In genomic region chr1:150893336-150893913, GRCh38 we compare ENCODE assay signal across 2 cellular contexts.
TF ChIP-seq lines count a peak whose summit lies in the region.

No MANE protein-coding gene starts in this region.

TF ChIP-seq in HEK293, 187 proteins besides CTCF, POLR2A, EP300 and RAD21:
- TF ChIP-seq YY1 (tag by site-specific recombination; IDR thresholded peaks at IDR 0.05) (no peak), REST (tag by site-specific recombination; IDR thresholded peaks at IDR 0.05) (no peak), PRDM1 (tag by site-specific recombination; IDR thresholded peaks at IDR 0.05) (no peak), ZNF155 (tag by site-specific recombination; IDR thresholded peaks at IDR 0.05) (no peak), SP7 (tag by site-specific recombination; IDR thresholded peaks at IDR 0.05) (no peak), ZNF121 (tag by site-specific recombination; IDR thresholded peaks at IDR 0.05) (peak; percentile 73)
- TF ChIP-seq, protein P1, sequence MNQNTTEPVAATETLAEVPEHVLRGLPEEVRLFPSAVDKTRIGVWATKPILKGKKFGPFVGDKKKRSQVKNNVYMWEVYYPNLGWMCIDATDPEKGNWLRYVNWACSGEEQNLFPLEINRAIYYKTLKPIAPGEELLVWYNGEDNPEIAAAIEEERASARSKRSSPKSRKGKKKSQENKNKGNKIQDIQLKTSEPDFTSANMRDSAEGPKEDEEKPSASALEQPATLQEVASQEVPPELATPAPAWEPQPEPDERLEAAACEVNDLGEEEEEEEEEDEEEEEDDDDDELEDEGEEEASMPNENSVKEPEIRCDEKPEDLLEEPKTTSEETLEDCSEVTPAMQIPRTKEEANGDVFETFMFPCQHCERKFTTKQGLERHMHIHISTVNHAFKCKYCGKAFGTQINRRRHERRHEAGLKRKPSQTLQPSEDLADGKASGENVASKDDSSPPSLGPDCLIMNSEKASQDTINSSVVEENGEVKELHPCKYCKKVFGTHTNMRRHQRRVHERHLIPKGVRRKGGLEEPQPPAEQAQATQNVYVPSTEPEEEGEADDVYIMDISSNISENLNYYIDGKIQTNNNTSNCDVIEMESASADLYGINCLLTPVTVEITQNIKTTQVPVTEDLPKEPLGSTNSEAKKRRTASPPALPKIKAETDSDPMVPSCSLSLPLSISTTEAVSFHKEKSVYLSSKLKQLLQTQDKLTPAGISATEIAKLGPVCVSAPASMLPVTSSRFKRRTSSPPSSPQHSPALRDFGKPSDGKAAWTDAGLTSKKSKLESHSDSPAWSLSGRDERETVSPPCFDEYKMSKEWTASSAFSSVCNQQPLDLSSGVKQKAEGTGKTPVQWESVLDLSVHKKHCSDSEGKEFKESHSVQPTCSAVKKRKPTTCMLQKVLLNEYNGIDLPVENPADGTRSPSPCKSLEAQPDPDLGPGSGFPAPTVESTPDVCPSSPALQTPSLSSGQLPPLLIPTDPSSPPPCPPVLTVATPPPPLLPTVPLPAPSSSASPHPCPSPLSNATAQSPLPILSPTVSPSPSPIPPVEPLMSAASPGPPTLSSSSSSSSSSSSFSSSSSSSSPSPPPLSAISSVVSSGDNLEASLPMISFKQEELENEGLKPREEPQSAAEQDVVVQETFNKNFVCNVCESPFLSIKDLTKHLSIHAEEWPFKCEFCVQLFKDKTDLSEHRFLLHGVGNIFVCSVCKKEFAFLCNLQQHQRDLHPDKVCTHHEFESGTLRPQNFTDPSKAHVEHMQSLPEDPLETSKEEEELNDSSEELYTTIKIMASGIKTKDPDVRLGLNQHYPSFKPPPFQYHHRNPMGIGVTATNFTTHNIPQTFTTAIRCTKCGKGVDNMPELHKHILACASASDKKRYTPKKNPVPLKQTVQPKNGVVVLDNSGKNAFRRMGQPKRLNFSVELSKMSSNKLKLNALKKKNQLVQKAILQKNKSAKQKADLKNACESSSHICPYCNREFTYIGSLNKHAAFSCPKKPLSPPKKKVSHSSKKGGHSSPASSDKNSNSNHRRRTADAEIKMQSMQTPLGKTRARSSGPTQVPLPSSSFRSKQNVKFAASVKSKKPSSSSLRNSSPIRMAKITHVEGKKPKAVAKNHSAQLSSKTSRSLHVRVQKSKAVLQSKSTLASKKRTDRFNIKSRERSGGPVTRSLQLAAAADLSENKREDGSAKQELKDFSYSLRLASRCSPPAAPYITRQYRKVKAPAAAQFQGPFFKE (tag by site-specific recombination; IDR thresholded peaks at IDR 0.05; ENCODE audit: borderline replicate concordance), result no peak

TF ChIP-seq in K562, 482 proteins besides CTCF, POLR2A, EP300 and RAD21:
- TF ChIP-seq RNF2 (IDR thresholded peaks at IDR 0.05), result no peak
- TF ChIP-seq, protein P2, sequence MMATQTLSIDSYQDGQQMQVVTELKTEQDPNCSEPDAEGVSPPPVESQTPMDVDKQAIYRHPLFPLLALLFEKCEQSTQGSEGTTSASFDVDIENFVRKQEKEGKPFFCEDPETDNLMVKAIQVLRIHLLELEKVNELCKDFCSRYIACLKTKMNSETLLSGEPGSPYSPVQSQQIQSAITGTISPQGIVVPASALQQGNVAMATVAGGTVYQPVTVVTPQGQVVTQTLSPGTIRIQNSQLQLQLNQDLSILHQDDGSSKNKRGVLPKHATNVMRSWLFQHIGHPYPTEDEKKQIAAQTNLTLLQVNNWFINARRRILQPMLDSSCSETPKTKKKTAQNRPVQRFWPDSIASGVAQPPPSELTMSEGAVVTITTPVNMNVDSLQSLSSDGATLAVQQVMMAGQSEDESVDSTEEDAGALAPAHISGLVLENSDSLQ (IDR thresholded peaks at IDR 0.05), result peak; percentile 38
- no peak for TF ChIP-seq PHTF2 (CRISPR knock-in tag; IDR thresholded peaks at IDR 0.05)
- TF ChIP-seq REST (CRISPR knock-in tag; IDR thresholded peaks at IDR 0.05; ENCODE audit: low read depth), result no peak
- TF ChIP-seq ZNF830 (CRISPR knock-in tag; IDR thresholded peaks at IDR 0.05), result no peak
- TF ChIP-seq ESRRA (IDR thresholded peaks at IDR 0.05; ENCODE audit: borderline replicate concordance, low read depth), result 0 out of 2 replicates have a peak, but pooled peaks have one; percentile 24
- TF ChIP-seq CREBBP (IDR thresholded peaks at IDR 0.05; ENCODE audit: low read depth, low read length), result no peak
- TF ChIP-seq L3MBTL2 (IDR thresholded peaks at IDR 0.05), result no peak
- peak; percentile 72; the same call in 1 of the 2 replicates for TF ChIP-seq ZNF121 (CRISPR knock-in tag; conservative IDR thresholded peaks at IDR 0.05)
- no peak for TF ChIP-seq YY1 (IDR thresholded peaks at IDR 0.05; ENCODE audit: borderline replicate concordance in 1 of 3, control insufficient read depth in 1 of 3, extremely low read depth in 1 of 3, insufficient read depth in 3 of 3, insufficient read length in 1 of 3, insufficient replicate concordance in 2 of 3, low read depth in 1 of 3, low read length in 2 of 3)
- TF ChIP-seq GTF2A2 (tag; IDR thresholded peaks at IDR 0.05), result no peak
- TF ChIP-seq, protein P3, sequence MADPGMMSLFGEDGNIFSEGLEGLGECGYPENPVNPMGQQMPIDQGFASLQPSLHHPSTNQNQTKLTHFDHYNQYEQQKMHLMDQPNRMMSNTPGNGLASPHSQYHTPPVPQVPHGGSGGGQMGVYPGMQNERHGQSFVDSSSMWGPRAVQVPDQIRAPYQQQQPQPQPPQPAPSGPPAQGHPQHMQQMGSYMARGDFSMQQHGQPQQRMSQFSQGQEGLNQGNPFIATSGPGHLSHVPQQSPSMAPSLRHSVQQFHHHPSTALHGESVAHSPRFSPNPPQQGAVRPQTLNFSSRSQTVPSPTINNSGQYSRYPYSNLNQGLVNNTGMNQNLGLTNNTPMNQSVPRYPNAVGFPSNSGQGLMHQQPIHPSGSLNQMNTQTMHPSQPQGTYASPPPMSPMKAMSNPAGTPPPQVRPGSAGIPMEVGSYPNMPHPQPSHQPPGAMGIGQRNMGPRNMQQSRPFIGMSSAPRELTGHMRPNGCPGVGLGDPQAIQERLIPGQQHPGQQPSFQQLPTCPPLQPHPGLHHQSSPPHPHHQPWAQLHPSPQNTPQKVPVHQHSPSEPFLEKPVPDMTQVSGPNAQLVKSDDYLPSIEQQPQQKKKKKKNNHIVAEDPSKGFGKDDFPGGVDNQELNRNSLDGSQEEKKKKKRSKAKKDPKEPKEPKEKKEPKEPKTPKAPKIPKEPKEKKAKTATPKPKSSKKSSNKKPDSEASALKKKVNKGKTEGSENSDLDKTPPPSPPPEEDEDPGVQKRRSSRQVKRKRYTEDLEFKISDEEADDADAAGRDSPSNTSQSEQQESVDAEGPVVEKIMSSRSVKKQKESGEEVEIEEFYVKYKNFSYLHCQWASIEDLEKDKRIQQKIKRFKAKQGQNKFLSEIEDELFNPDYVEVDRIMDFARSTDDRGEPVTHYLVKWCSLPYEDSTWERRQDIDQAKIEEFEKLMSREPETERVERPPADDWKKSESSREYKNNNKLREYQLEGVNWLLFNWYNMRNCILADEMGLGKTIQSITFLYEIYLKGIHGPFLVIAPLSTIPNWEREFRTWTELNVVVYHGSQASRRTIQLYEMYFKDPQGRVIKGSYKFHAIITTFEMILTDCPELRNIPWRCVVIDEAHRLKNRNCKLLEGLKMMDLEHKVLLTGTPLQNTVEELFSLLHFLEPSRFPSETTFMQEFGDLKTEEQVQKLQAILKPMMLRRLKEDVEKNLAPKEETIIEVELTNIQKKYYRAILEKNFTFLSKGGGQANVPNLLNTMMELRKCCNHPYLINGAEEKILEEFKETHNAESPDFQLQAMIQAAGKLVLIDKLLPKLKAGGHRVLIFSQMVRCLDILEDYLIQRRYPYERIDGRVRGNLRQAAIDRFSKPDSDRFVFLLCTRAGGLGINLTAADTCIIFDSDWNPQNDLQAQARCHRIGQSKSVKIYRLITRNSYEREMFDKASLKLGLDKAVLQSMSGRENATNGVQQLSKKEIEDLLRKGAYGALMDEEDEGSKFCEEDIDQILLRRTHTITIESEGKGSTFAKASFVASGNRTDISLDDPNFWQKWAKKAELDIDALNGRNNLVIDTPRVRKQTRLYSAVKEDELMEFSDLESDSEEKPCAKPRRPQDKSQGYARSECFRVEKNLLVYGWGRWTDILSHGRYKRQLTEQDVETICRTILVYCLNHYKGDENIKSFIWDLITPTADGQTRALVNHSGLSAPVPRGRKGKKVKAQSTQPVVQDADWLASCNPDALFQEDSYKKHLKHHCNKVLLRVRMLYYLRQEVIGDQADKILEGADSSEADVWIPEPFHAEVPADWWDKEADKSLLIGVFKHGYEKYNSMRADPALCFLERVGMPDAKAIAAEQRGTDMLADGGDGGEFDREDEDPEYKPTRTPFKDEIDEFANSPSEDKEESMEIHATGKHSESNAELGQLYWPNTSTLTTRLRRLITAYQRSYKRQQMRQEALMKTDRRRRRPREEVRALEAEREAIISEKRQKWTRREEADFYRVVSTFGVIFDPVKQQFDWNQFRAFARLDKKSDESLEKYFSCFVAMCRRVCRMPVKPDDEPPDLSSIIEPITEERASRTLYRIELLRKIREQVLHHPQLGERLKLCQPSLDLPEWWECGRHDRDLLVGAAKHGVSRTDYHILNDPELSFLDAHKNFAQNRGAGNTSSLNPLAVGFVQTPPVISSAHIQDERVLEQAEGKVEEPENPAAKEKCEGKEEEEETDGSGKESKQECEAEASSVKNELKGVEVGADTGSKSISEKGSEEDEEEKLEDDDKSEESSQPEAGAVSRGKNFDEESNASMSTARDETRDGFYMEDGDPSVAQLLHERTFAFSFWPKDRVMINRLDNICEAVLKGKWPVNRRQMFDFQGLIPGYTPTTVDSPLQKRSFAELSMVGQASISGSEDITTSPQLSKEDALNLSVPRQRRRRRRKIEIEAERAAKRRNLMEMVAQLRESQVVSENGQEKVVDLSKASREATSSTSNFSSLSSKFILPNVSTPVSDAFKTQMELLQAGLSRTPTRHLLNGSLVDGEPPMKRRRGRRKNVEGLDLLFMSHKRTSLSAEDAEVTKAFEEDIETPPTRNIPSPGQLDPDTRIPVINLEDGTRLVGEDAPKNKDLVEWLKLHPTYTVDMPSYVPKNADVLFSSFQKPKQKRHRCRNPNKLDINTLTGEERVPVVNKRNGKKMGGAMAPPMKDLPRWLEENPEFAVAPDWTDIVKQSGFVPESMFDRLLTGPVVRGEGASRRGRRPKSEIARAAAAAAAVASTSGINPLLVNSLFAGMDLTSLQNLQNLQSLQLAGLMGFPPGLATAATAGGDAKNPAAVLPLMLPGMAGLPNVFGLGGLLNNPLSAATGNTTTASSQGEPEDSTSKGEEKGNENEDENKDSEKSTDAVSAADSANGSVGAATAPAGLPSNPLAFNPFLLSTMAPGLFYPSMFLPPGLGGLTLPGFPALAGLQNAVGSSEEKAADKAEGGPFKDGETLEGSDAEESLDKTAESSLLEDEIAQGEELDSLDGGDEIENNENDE (IDR thresholded peaks at IDR 0.05; ENCODE audit: low read depth, low read length), result no peak
- TF ChIP-seq ARID2 (IDR thresholded peaks at IDR 0.05), result no peak
- no peak for TF ChIP-seq RBFOX2 (IDR thresholded peaks at IDR 0.05; ENCODE audit: low read depth, low read length)
- TF ChIP-seq SRSF7 (optimal IDR thresholded peaks at IDR 0.05; ENCODE audit: low read depth, low read length), result no peak
